In the genomic region with DNA sequence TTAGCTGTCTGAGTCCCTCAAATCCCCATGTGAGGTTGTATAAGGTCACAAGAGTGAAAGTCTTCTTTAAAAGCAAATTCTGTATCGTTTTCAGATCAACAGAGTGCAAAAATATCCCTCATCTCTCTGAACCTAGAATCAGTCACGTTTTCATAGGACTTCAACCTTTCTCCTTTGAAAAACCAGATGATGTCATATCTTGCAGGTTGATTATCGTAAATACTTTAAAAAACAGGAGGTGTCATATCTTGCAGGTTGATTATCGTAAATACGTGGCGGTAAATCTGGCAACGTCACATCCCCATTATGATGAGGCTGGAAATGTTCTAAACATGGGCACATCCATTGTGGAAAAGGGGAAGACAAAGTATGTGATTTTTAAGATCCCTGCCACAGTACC, we compare ENCODE assay signal across 14 cellular contexts. TPM values are rescaled to one million over a fixed set of nuclear protein-coding genes. Genes with fewer than 3 reads are reported as not detected.
DNase-seq lines count a peak whose midpoint lies in the region; ATAC-seq, FAIRE-seq and TF ChIP-seq lines count a peak whose summit lies in the region.
"Had no signal": no experiment of that assay in that cellular context is flagged by ENCODE, and none has a peak within 500 bp of the region (broad histone marks: within the 10 kb centered on the region; RNA-seq: fewer than 3 reads in every experiment).

No MANE protein-coding gene starts in this region.

- H3K9ac ChIP-seq in K562 (ENCODE audit: insufficient read depth in 1 of 2, low read depth in 2 of 2, low read length in 2 of 2), result no peak overlapping the region
- H3K9ac ChIP-seq: BLaER1 had no signal

- ATAC-seq in K562 (no peak), gastroesophageal sphincter (no peak), HG02642 (IDR thresholded peaks at IDR 0.05; ENCODE audit: poor library complexity, unreplicated experiment) (no peak)
- ATAC-seq: HCT116 had no signal

- H3K27ac ChIP-seq in K562 (ENCODE audit: extremely low read depth, low read depth, low read length), result no peak overlapping the region
- peak overlapping the region in 3 of 4 donors; percentile 25 to 64 (median 35) for H3K27ac ChIP-seq in gastroesophageal sphincter
- peak overlapping the region; percentile 39 to 78 (median 76) for H3K27ac ChIP-seq in sigmoid colon
- peak overlapping the region in 1 of 4 donors; percentile 25 for H3K27ac ChIP-seq in Peyer's patch
- H3K27ac ChIP-seq: BLaER1 had no signal

- no peak for FAIRE-seq in K562 (lab: Jason Lieb, UNC)
- FAIRE-seq: H54 had no signal

- H4K20me1 ChIP-seq in K562 (replicated peaks; ENCODE audit: control insufficient read depth, insufficient read depth, low read length), result no peaks in the 10 kb centered on the region
- H4K20me1 ChIP-seq: BLaER1 had no signal

- no peaks in the 10 kb centered on the region for H3K79me2 ChIP-seq in K562 (ENCODE audit: control insufficient read depth, insufficient read depth, low read length)

- no peak for TF ChIP-seq EP300 in K562 (IDR thresholded peaks at IDR 0.05; ENCODE audit: low read length)
- no peak for TF ChIP-seq EP300 in gastroesophageal sphincter (IDR thresholded peaks at IDR 0.05)
- no peak for TF ChIP-seq EP300 in sigmoid colon (IDR thresholded peaks at IDR 0.05)

- CTCF ChIA-PET in K562 (lab: Yijun Ruan, JAX; ENCODE audit: low intra/inter-chr PET ratio), result no interaction called here

- no TSS peak for BruUV-seq in K562 (replicated peaks; lab: Mats Ljungman, UMichigan)

- H3K36me3 ChIP-seq in K562 (ENCODE audit: control insufficient read depth, insufficient read depth, low read length) (no peaks in the 10 kb centered on the region), gastroesophageal sphincter (no peaks in the 10 kb centered on the region), sigmoid colon (no peaks in the 10 kb centered on the region), Peyer's patch (no peaks in the 10 kb centered on the region)
- H3K36me3 ChIP-seq: BLaER1 had no signal

- no peak for TF ChIP-seq RAD21 in K562 (CRISPR knock-in tag; conservative IDR thresholded peaks at IDR 0.05 in 1 of 2, IDR thresholded peaks at IDR 0.05 in 1 of 2)

- DNase-seq in K562 (ENCODE audit: extremely low read depth in 1 of 4, low spot score in 3 of 4) (no peak), sigmoid colon (no peak), Peyer's patch (no peak), 8988T (no peak)
- DNase-seq: AML-193; Caco-2; CD8-positive, alpha-beta memory T cell; GF-D8 had no signal

- no peaks in the 10 kb centered on the region; a peak in 1 of 5 replicates for H3K4me1 ChIP-seq in K562 (replicated peaks in 1 of 2; ENCODE audit: control insufficient read depth in 2 of 2, insufficient read depth in 2 of 2, low read length in 2 of 2)
- H3K4me1 ChIP-seq in gastroesophageal sphincter, result peaks cover 0 to 37% (median 11%) of the 10 kb centered on the region in 3 donors
- H3K4me1 ChIP-seq in sigmoid colon, result peaks cover 0 to 51% (median 37%) of the 10 kb centered on the region in 4 donors
- H3K4me1 ChIP-seq in Peyer's patch, result peaks cover 0 to 20% (median 0%) of the 10 kb centered on the region in 4 donors
- H3K4me1 ChIP-seq: Caco-2 had no signal

- H2AFZ ChIP-seq in K562 (ENCODE audit: low read depth, low read length), result no peak overlapping the region

- WGBS in K562 (ENCODE audit: insufficient coverage, low coverage, missing lambda C conversion rate), result under 1% methylated on average over 7 of the region's 7 CpGs
- WGBS in gastroesophageal sphincter (ENCODE audit: low coverage in 1 of 2), 2 donors, result 57 to 70% methylated on average over 7 of the region's 7 CpGs
- WGBS in sigmoid colon, 2 donors, result 79 to 84% methylated on average over 7 of the region's 7 CpGs

- H3K4me3 ChIP-seq in K562, result no peak overlapping the region
- H3K4me3 ChIP-seq in gastroesophageal sphincter, result no peak overlapping the region
- H3K4me3 ChIP-seq in sigmoid colon, result no peak overlapping the region
- H3K4me3 ChIP-seq in Peyer's patch, result no peak overlapping the region
- H3K4me3 ChIP-seq: BLaER1 had no signal

- in situ Hi-C loops in K562 (cut with MboI), result no loop called here

- no peaks in the 10 kb centered on the region for H3K9me1 ChIP-seq in K562 (ENCODE audit: control insufficient read depth, insufficient read depth, low read length)

- TF ChIP-seq CTCF in K562 (IDR thresholded peaks at IDR 0.05 in 2 of 3, conservative IDR thresholded peaks at IDR 0.05 in 1 of 3; ENCODE audit: insufficient read depth in 2 of 3, low read depth in 1 of 3, low read length in 3 of 3), result no peak
- TF ChIP-seq CTCF in gastroesophageal sphincter (IDR thresholded peaks at IDR 0.05), result no peak
- no peak for TF ChIP-seq CTCF in sigmoid colon (IDR thresholded peaks at IDR 0.05)
- TF ChIP-seq CTCF in Peyer's patch (IDR thresholded peaks at IDR 0.05), result no peak

- POLR2A ChIA-PET in K562 (lab: Yijun Ruan, JAX), result interaction anchor here (1.0 to 1.3 kb wide), 2 partner anchors 9 to 10 kb away, joined by 3 to 6 read pairs; no protein-coding TSS in a partner anchor

- H3K9me3 ChIP-seq in K562 (replicated peaks; ENCODE audit: control insufficient read depth, insufficient read depth, low read depth, low read length) (no peaks in the 10 kb centered on the region; the same call in 1 of the 2 replicates), gastroesophageal sphincter (no peaks in the 10 kb centered on the region), sigmoid colon (no peaks in the 10 kb centered on the region), Peyer's patch (no peaks in the 10 kb centered on the region)
- H3K9me3 ChIP-seq: Caco-2 had no signal

- intact Hi-C loops in K562 (cut with micrococcal nuclease) (no loop called here), sigmoid colon (cut with DNase I) (loop anchor here (2.0 kb wide), 2 partner anchors 26 to 50 kb away; a partner anchor contains a TSS)

- peaks cover 26 to 48% of the 10 kb centered on the region in 2 experiments for H3K27me3 ChIP-seq in K562 (ENCODE audit: control insufficient read depth in 2 of 2, insufficient read depth in 2 of 2, low read length in 2 of 2)
- H3K27me3 ChIP-seq in gastroesophageal sphincter, result no peaks in the 10 kb centered on the region
- no peaks in the 10 kb centered on the region for H3K27me3 ChIP-seq in sigmoid colon
- H3K27me3 ChIP-seq in Peyer's patch, result no peaks in the 10 kb centered on the region
- H3K27me3 ChIP-seq: BLaER1 had no signal

- no peak overlapping the region for H3K4me2 ChIP-seq in K562 (ENCODE audit: insufficient read depth, low read length)
- H3K4me2 ChIP-seq: BLaER1 had no signal

- TF ChIP-seq POLR2A in K562 (conservative IDR thresholded peaks at IDR 0.05), result no peak
- TF ChIP-seq POLR2A in gastroesophageal sphincter (IDR thresholded peaks at IDR 0.05), result no peak
- no peak for TF ChIP-seq POLR2A in sigmoid colon (IDR thresholded peaks at IDR 0.05)
- TF ChIP-seq POLR2A in Peyer's patch (IDR thresholded peaks at IDR 0.05), result no peak

RNA-seq across cellular contexts. Expression of a gene that starts 25.9 kb away (rescaled TPM):
- not detected in 2 replicates for total RNA-seq in K562 (2011; cell fraction: chromatin; rRNA removed; ENCODE audit: low replicate concordance)
- not detected in 2 replicates for total RNA-seq in K562 (2011; cell fraction: nucleolus; rRNA removed)
- not detected in 2 replicates for total RNA-seq in K562 (2011; cell fraction: nucleoplasm; rRNA removed)
- total RNA-seq in K562 (2014; rRNA removed) (not detected in 2 replicates), K562 (2014; rRNA removed; fragmentation: Illumina TruSeq; extraction: Trizol) (not detected in 2 replicates), K562 (2015; rRNA removed; fragmentation: Illumina TruSeq; extraction: Trizol) (not detected in 2 replicates), K562 (2021) (not detected in 2 replicates), gastroesophageal sphincter (under 1 TPM in 2 of 4 donors, not detected in 2; 0.12 to 0.27 TPM), sigmoid colon (1 to 10 TPM in 2 of 4 donors, under 1 TPM in 1, not detected in 1; 0.83 to 3.1 (median 2.1) TPM), Peyer's patch (10 to 100 TPM in 2 of 4 donors, 1 to 10 TPM in 2; 7.9 to 16.0 (median 12.3) TPM)
- polyA plus RNA-seq in K562 (2011; rRNA removed) (not detected in 2 replicates), K562 (2014; fragmentation: Illumina TruSeq; extraction: Trizol) (not detected in 2 replicates), K562 (2014; fragmentation: Nextera tagmentation; extraction: Ambion mirVana) (not detected), K562 (2014; rRNA removed) (not detected in 2 replicates), sigmoid colon (1 to 10 TPM; 2.8 to 6.2 (median 4.2) TPM)
- polyA plus RNA-seq in K562 (2011; cell fraction: cytosol; rRNA removed), result not detected in 2 replicates
- polyA plus RNA-seq in K562 (2011; cell fraction: nucleus; rRNA removed), result not detected in 2 replicates
- polyA plus RNA-seq in K562 (2012), result not detected in 2 replicates
- not detected in 2 replicates for polyA minus RNA-seq in K562 (2011; rRNA and poly(A)+ RNA removed)
- not detected in 2 replicates for polyA minus RNA-seq in K562 (2011; cell fraction: cytosol; rRNA and poly(A)+ RNA removed)
- not detected in 2 replicates for polyA minus RNA-seq in K562 (2011; cell fraction: nucleus; rRNA and poly(A)+ RNA removed)
- total RNA-seq: CD8-positive, alpha-beta memory T cell had no signal
- polyA plus RNA-seq: CD8-positive, alpha-beta memory T cell; IgD-negative memory B cell had no signal

RNA-seq across cellular contexts. Expression of a gene that starts 50.4 kb away (rescaled TPM):
- 14.1 and 27.3 TPM in 2 replicates for total RNA-seq in K562 (2011; cell fraction: chromatin; rRNA removed; ENCODE audit: low replicate concordance)
- total RNA-seq in K562 (2011; cell fraction: nucleolus; rRNA removed), result 7.5 and 10.0 TPM in 2 replicates
- 14.9 and 22.9 TPM in 2 replicates for total RNA-seq in K562 (2011; cell fraction: nucleoplasm; rRNA removed)
- total RNA-seq in K562 (2014; rRNA removed) (5.2 and 6.4 TPM in 2 replicates), K562 (2014; rRNA removed; fragmentation: Illumina TruSeq; extraction: Trizol) (10.8 and 13.0 TPM in 2 replicates), K562 (2015; rRNA removed; fragmentation: Illumina TruSeq; extraction: Trizol) (9.7 and 10.3 TPM in 2 replicates), K562 (2021) (14.2 and 15.1 TPM in 2 replicates), gastroesophageal sphincter (10 to 100 TPM; 12.9 to 15.7 (median 14.0) TPM), sigmoid colon (10 to 100 TPM in 3 of 4 donors, 1 to 10 TPM in 1; 9.1 to 14.7 (median 13.4) TPM), Peyer's patch (10 to 100 TPM in 3 of 4 donors, 1 to 10 TPM in 1; 7.4 to 15.2 (median 11.9) TPM)
- polyA plus RNA-seq in K562 (2011; rRNA removed) (6.2 and 6.8 TPM in 2 replicates), K562 (2014; fragmentation: Illumina TruSeq; extraction: Trizol) (2.3 and 2.5 TPM in 2 replicates), K562 (2014; fragmentation: Nextera tagmentation; extraction: Ambion mirVana) (1 to 10 TPM in 1 of 2 experiments, under 1 TPM in 1; 0.83 to 2.1 TPM), K562 (2014; rRNA removed) (3.3 and 3.5 TPM in 2 replicates), sigmoid colon (1 to 10 TPM; 1.2 to 2.8 (median 2.5) TPM)
- polyA plus RNA-seq in K562 (2011; cell fraction: cytosol; rRNA removed), result 2.5 and 4.0 TPM in 2 replicates
- polyA plus RNA-seq in K562 (2011; cell fraction: nucleus; rRNA removed), result 5.1 and 6.8 TPM in 2 replicates
- 1.7 and 2.0 TPM in 2 replicates for polyA plus RNA-seq in K562 (2012)
- polyA minus RNA-seq in K562 (2011; rRNA and poly(A)+ RNA removed), result 33.1 and 33.6 TPM in 2 replicates
- polyA minus RNA-seq in K562 (2011; cell fraction: cytosol; rRNA and poly(A)+ RNA removed), result 12.4 and 18.1 TPM in 2 replicates
- polyA minus RNA-seq in K562 (2011; cell fraction: nucleus; rRNA and poly(A)+ RNA removed), result 8.2 and 16.6 TPM in 2 replicates
